In the genomic region with DNA sequence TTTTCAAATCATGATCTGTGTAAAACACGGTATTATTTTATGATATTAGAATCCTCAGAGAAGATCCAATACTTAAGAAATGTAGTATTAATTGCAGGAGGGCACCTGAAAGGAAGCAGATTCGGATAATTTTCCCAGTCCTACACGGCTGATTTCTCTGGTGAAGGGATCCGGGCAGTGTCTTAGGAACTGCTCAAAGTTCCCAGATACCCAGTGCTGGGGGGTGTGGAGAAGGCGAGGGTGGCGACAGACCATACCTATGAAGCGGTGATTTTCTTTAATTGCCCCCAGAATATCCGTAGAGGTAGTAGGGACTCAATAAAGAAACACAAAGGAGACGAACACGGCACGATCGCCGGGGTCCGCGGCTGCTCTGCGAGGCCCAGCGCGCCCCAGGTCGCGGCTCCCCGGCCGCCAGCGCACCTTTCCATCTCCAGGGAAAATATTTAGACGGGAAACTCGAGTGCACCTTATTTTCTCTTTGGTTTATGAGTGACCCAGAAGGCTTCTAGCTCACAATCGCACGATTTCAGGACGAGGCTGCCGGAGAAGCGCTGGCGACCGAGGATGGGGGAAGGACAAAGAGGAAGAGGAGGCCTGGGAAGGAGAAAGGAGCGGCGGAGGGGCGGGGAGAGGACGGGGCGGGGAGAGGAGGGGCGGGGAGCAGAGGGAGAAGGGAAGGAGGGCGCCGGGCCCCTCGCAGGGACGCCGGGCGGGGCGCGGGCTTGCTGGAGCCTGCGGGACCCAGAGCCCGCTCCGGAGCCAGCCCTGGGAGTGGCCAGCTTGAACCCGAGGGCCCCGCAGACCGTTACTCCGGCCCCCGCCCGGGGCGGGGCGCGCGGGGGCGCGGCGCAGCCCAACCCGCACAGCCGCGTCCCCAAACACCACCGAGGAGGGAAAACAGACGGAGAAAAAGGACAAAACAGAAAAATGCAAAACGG, we compare ENCODE assay signal across 9 cellular contexts. TPM values are rescaled to one million over a fixed set of nuclear protein-coding genes. Genes with fewer than 3 reads are reported as not detected.
DNase-seq lines count a peak whose midpoint lies in the region; TF ChIP-seq lines count a peak whose summit lies in the region.
"Had no signal": no experiment of that assay in that cellular context is flagged by ENCODE, and none has a peak within 500 bp of the region (broad histone marks: within the 10 kb centered on the region; RNA-seq: fewer than 3 reads in every experiment).

No MANE protein-coding gene starts in this region.

- WGBS in sigmoid colon, 2 donors, result 5 to 22% methylated on average over 68 of the region's 68 CpGs

- H3K4me1 ChIP-seq in sigmoid colon, result peaks cover 0 to 41% (median 25%) of the 10 kb centered on the region in 4 donors
- no peaks in the 10 kb centered on the region for H3K4me1 ChIP-seq in colonic mucosa

- DNase-seq in DMS53 (lab: John Stamatoyannopoulos, UW) (peak; percentile 67), DMS53 treated with DMSO at 0.1 percent for 48 hours (lab: John Stamatoyannopoulos, UW; ENCODE audit: unreplicated experiment) (no peak), SHP77 treated with DMSO at 0.1 percent for 48 hours (lab: John Stamatoyannopoulos, UW) (peak; percentile 68), glutamatergic neuron (peak; percentile 91), sigmoid colon (no peak), colonic mucosa (no peak), NCI-H2029 (lab: John Stamatoyannopoulos, UW) (no peak), hippocampal formation (lab: John Stamatoyannopoulos, UW) (no peak)
- DNase-seq: MM.1S had no signal

- no peak for TF ChIP-seq POLR2A in sigmoid colon (IDR thresholded peaks at IDR 0.05)

- peaks cover 37% of the 10 kb centered on the region for H3K27me3 Mint-ChIP-seq in glutamatergic neuron (ENCODE audit: unreplicated experiment)

- peaks cover 42% of the 10 kb centered on the region for H3K9me3 Mint-ChIP-seq in glutamatergic neuron (ENCODE audit: unreplicated experiment)

- no peak overlapping the region for H3K9ac ChIP-seq in colonic mucosa (ENCODE audit: low read depth in 2 of 2, low read length in 2 of 2)

- TF ChIP-seq CTCF in glutamatergic neuron (IDR thresholded peaks at IDR 0.05; ENCODE audit: partially characterized antibody, unreplicated experiment) (no peak), sigmoid colon (IDR thresholded peaks at IDR 0.05) (no peak), colonic mucosa (IDR thresholded peaks at IDR 0.05) (no peak)

- H3K36me3 Mint-ChIP-seq in glutamatergic neuron (ENCODE audit: unreplicated experiment), result peaks cover 17% of the 10 kb centered on the region

- peak overlapping the region; percentile 94 for H3K4me3 Mint-ChIP-seq in glutamatergic neuron (ENCODE audit: unreplicated experiment)

- TF ChIP-seq EP300 in sigmoid colon (IDR thresholded peaks at IDR 0.05), result no peak

- no peaks in the 10 kb centered on the region for H3K9me3 ChIP-seq in sigmoid colon
- no peaks in the 10 kb centered on the region for H3K9me3 ChIP-seq in colonic mucosa

- H3K27me3 ChIP-seq in sigmoid colon (peaks cover 21 to 72% (median 41%) of the 10 kb centered on the region in 3 donors), colonic mucosa (peaks cover 26% of the 10 kb centered on the region)

- H3K4me1 Mint-ChIP-seq in glutamatergic neuron (ENCODE audit: low read depth, unreplicated experiment), result peaks cover 17% of the 10 kb centered on the region

- H3K4me3 ChIP-seq in sigmoid colon (peak overlapping the region; percentile 21 to 52 (median 48)), colonic mucosa (no peak overlapping the region)

- no peaks in the 10 kb centered on the region for H3K36me3 ChIP-seq in sigmoid colon
- no peaks in the 10 kb centered on the region for H3K36me3 ChIP-seq in colonic mucosa

- H3K27ac ChIP-seq in sigmoid colon (peak overlapping the region in 3 of 4 donors; percentile 75 to 84 (median 81)), colonic mucosa (no peak overlapping the region)

- intact Hi-C loops in sigmoid colon (cut with DNase I), result loop anchor here (5.0 to 10.0 kb wide), 3 partner anchors 169 to 406 kb away; no protein-coding TSS in a partner anchor
- intact Hi-C loops in colonic mucosa (cut with DNase I), result no loop called here

- peak overlapping the region; percentile 99 for H3K27ac Mint-ChIP-seq in glutamatergic neuron (ENCODE audit: unreplicated experiment)

RNA-seq across cellular contexts. Expression of a gene that starts 1.2 kb away (rescaled TPM):
- total RNA-seq in glutamatergic neuron (ENCODE audit: unreplicated experiment) (576 TPM), sigmoid colon (1 to 10 TPM; 2.6 to 3.6 (median 2.9) TPM), colonic mucosa (under 1 TPM in 1 of 2 donors, not detected in 1; 0.35 TPM)
- polyA plus RNA-seq in sigmoid colon, result under 1 TPM in 2 of 3 donors, not detected in 1; under 0.01 to 0.12 TPM

Comparison
In these comparisons a context has a peak if more than half of its experiments do, and no peak if none do; other contexts are left out.
1. DNase-seq: peak in DMS53 (single experiment), SHP77 treated with DMSO at 0.1 percent for 48 hours (single experiment) and glutamatergic neuron (single experiment); none in DMS53 treated with DMSO at 0.1 percent for 48 hours (single experiment), sigmoid colon (single experiment), colonic mucosa (single experiment), NCI-H2029 (single experiment) and hippocampal formation (0 of 2).
2. RNA of a gene that starts 1.2 kb away (total RNA-seq): 576 TPM in glutamatergic neuron (single experiment); 2.6 to 3.6 TPM in sigmoid colon and 0.35 TPM in colonic mucosa; every median in the first group is over 100 times any median in the second.